Comparison of ENCODE assay signal across 20 cellular contexts in the genomic region with DNA sequence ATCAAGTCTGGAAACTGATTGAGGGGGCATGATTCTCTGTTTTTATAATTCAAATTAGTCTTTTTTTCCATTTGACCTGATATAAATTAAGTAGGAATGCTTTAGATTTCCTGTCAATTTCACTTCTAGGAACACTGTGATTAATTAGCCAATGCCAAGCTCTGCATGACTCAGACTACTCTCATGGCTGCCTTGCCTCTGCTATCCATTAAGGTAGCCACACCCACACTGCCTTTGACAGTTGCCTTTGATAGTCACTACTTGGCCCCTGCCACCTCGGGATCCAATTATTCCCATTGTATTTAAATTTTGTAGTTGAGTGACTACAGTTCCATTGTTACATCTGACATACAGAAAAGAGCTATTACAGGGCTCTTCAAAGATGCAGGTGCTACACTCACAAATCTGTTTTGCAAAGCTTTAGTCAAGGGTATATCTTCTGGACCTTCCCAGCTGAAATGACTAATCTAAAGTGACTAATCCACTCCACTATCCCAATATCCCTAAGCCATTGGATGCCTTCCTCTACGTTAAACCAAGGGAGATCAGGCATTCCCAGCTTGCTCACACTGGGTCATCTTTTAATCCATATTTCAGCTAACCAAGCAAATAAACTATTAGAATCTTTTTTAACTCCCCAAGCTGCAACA.
"Had no signal": no experiment of that assay in that cellular context is flagged by ENCODE, and none has a peak within 500 bp of the region (broad histone marks: within the 10 kb centered on the region; RNA-seq: fewer than 3 reads in every experiment).

No MANE protein-coding gene starts in this region.

- H3K4me1 ChIP-seq: heart left ventricle, psoas muscle, sigmoid colon, upper lobe of right lung had no signal

- H3K4me3 ChIP-seq: heart left ventricle, psoas muscle, sigmoid colon, upper lobe of right lung had no signal

- H3K27ac ChIP-seq: heart left ventricle, psoas muscle, sigmoid colon, upper lobe of right lung had no signal

- H3K27ac Mint-ChIP-seq: activated CD8-positive, alpha-beta T cell treated with anti-CD3 and anti-CD28 coated beads, Interleukin-2, amount 10 ng/mL, durations not matched to agents 7 days and 5 days; activated T-helper 1 cell treated with anti-CD3 and anti-CD28 coated beads, Interleukin-12 subunit alpha, Interleukin-12 subunit beta, Interleukin-2, Interleukin-4 antibody, amounts not matched to agents 30 ng/mL and 10 ng/mL and 1 ng/mL, durations not matched to agents 14 hours and 24 hours and 36 hours; endodermal cell; memory B cell; nephron; WTC11 had no signal

- H3K9me3 ChIP-seq: heart left ventricle, psoas muscle, sigmoid colon, upper lobe of right lung had no signal

- H3K27me3 Mint-ChIP-seq: memory B cell had no signal

- ATAC-seq: activated CD8-positive, alpha-beta T cell treated with anti-CD3 and anti-CD28 coated beads, Interleukin-2, amount 10 ng/mL, durations not matched to agents 7 days and 5 days; esophagus mucosa; heart left ventricle; psoas muscle; stimulated activated naive CD8-positive, alpha-beta T cell treated with anti-CD3 and anti-CD28 coated beads, Interleukin-15, Interleukin-2, amounts not matched to agents 100 U/mL and 50 U/mL, for 24 hours; upper lobe of right lung; WTC11 had no signal

- H3K36me3 Mint-ChIP-seq: memory B cell, WTC11 had no signal

- H3K9me3 Mint-ChIP-seq: endodermal cell, nephron had no signal

- H3K27me3 ChIP-seq: heart left ventricle, sigmoid colon, upper lobe of right lung had no signal

- H3K4me3 Mint-ChIP-seq: activated CD8-positive, alpha-beta T cell treated with anti-CD3 and anti-CD28 coated beads, Interleukin-2, amount 10 ng/mL, durations not matched to agents 7 days and 5 days; activated T-helper 1 cell treated with anti-CD3 and anti-CD28 coated beads, Interleukin-12 subunit alpha, Interleukin-12 subunit beta, Interleukin-2, Interleukin-4 antibody, amounts not matched to agents 30 ng/mL and 10 ng/mL and 1 ng/mL, durations not matched to agents 14 hours and 24 hours and 36 hours; endodermal cell; memory B cell; nephron; WTC11 had no signal

- DNase-seq: activated CD4-positive, alpha-beta T cell treated with anti-CD3 and anti-CD28 coated beads for 48 hours; activated CD8-positive, alpha-beta memory T cell treated with anti-CD3 and anti-CD28 coated beads, Interleukin-2, amount 50 U/mL, for 48 hours; activated CD8-positive, alpha-beta T cell treated with anti-CD3 and anti-CD28 coated beads, Interleukin-2, amount 10 ng/mL, durations not matched to agents 7 days and 5 days; activated naive CD4-positive, alpha-beta T cell treated with Interleukin-2 at 50 U/mL for 16 hours; cerebellar nuclear complex; endodermal cell; foreskin fibroblast; heart left ventricle; psoas muscle; sigmoid colon; stimulated activated CD4-positive, alpha-beta T cell treated with anti-CD3 and anti-CD28 coated beads, Interleukin-2, amount 100 ng/mL, for 48 hours; stimulated activated CD8-positive, alpha-beta memory T cell treated with anti-CD3 and anti-CD28 coated beads, Interleukin-4, amount 100 ng/mL, for 48 hours; stimulated activated naive CD8-positive, alpha-beta T cell treated with anti-CD3 and anti-CD28 coated beads, Interleukin-15, Interleukin-2, amounts not matched to agents 100 U/mL and 50 U/mL, for 24 hours; T-helper 1 cell; upper lobe of right lung had no signal

- H3K4me1 Mint-ChIP-seq: endodermal cell, memory B cell, nephron had no signal

- H3K36me3 ChIP-seq: heart left ventricle, sigmoid colon, upper lobe of right lung had no signal
